Comparison of ENCODE assay signal across 12 cellular contexts in genomic region chr12:105617141-105617540, GRCh38.
"Had no signal": no experiment of that assay in that cellular context is flagged by ENCODE, and none has a peak within 500 bp of the region (broad histone marks: within the 10 kb centered on the region; RNA-seq: fewer than 3 reads in every experiment).

No MANE protein-coding gene starts in this region.

- H3K9me3 Mint-ChIP-seq: activated CD4-positive, alpha-beta T cell treated with anti-CD3 and anti-CD28 coated beads, Interleukin-2, amount 10 ng/mL, durations not matched to agents 7 days and 5 days had no signal

- H3K27me3 ChIP-seq: body of pancreas, dorsolateral prefrontal cortex, uterus had no signal

- H3K4me3 ChIP-seq: body of pancreas, dorsolateral prefrontal cortex, left ventricle myocardium inferior, uterus had no signal

- DNase-seq: activated CD4-positive, alpha-beta T cell treated with anti-CD3 and anti-CD28 coated beads, Interleukin-2, amount 10 ng/mL, durations not matched to agents 7 days and 5 days; activated CD4-positive, CD25-positive, alpha-beta regulatory T cell; activated CD8-positive, alpha-beta memory T cell treated with anti-CD3 and anti-CD28 coated beads for 24 hours; activated naive CD4-positive, alpha-beta T cell treated with Interleukin-2 at 50 U/mL for 16 hours; body of pancreas; cerebellar nuclear complex; dorsolateral prefrontal cortex; left ventricle myocardium inferior; mesendoderm; nephron progenitor cell; T-helper 2 cell; uterus had no signal

- H3K27ac Mint-ChIP-seq: activated CD4-positive, alpha-beta T cell treated with anti-CD3 and anti-CD28 coated beads, Interleukin-2, amount 10 ng/mL, durations not matched to agents 7 days and 5 days had no signal

- H3K4me1 Mint-ChIP-seq: activated CD4-positive, alpha-beta T cell treated with anti-CD3 and anti-CD28 coated beads, Interleukin-2, amount 10 ng/mL, durations not matched to agents 7 days and 5 days had no signal

- H3K4me1 ChIP-seq: body of pancreas, left ventricle myocardium inferior, uterus had no signal

- H3K4me3 Mint-ChIP-seq: activated CD4-positive, alpha-beta T cell treated with anti-CD3 and anti-CD28 coated beads, Interleukin-2, amount 10 ng/mL, durations not matched to agents 7 days and 5 days; nephron progenitor cell had no signal

- H3K27ac ChIP-seq: body of pancreas, dorsolateral prefrontal cortex, left ventricle myocardium inferior, uterus had no signal

- H3K27me3 Mint-ChIP-seq: activated CD4-positive, alpha-beta T cell treated with anti-CD3 and anti-CD28 coated beads, Interleukin-2, amount 10 ng/mL, durations not matched to agents 7 days and 5 days had no signal

- H3K36me3 ChIP-seq: left ventricle myocardium inferior, uterus had no signal

- H3K9me3 ChIP-seq: body of pancreas, left ventricle myocardium inferior, uterus had no signal
